ENCODE assay signal across 14 cellular contexts in genomic region chr1:165843304-165843703, GRCh38. TPM values are rescaled to one million over a fixed set of nuclear protein-coding genes. Genes with fewer than 3 reads are reported as not detected.
DNase-seq lines count a peak whose midpoint lies in the region; ATAC-seq and TF ChIP-seq lines count a peak whose summit lies in the region.
"Had no signal": no experiment of that assay in that cellular context is flagged by ENCODE, and none has a peak within 500 bp of the region (broad histone marks: within the 10 kb centered on the region; RNA-seq: fewer than 3 reads in every experiment).

No MANE protein-coding gene starts in this region.

- TF ChIP-seq EP300 in transverse colon (IDR thresholded peaks at IDR 0.05; ENCODE audit: low read depth), result no peak

- H3K27ac Mint-ChIP-seq in central memory CD8-positive, alpha-beta T cell (ENCODE audit: low read depth), result peak overlapping the region; percentile 74
- peak overlapping the region; percentile 24 for H3K27ac Mint-ChIP-seq in nephron progenitor cell
- H3K27ac Mint-ChIP-seq: activated CD4-positive, alpha-beta T cell treated with anti-CD3 and anti-CD28 coated beads for 36 hours; activated naive CD8-positive, alpha-beta T cell treated with anti-CD3 and anti-CD28 coated beads for 36 hours; CD8-positive, alpha-beta T cell had no signal

- in situ Hi-C loops in transverse colon (cut with MboI; ENCODE audit: low pct_ligation_motif_present in 1 of 4, low pct_unique_long_range_greater_than_20kb in 1 of 4, low sequenced_read_pairs in 3 of 4), result no loop called here

- no peak overlapping the region for H3K27ac ChIP-seq in transverse colon
- H3K27ac ChIP-seq: thoracic aorta had no signal

- peak; percentile 61 for DNase-seq in ELR (ENCODE audit: low read depth)
- DNase-seq in MV-4-11 (lab: John Stamatoyannopoulos, UW), result peak; percentile 36
- no peak for DNase-seq in central memory CD8-positive, alpha-beta T cell (ENCODE audit: low spot score in 2 of 2)
- DNase-seq in nephron progenitor cell, result no peak
- no peak for DNase-seq in transverse colon
- DNase-seq in midbrain (lab: John Stamatoyannopoulos, UW), result no peak
- DNase-seq in omental fat pad (ENCODE audit: low spot score), result no peak
- DNase-seq: activated naive CD8-positive, alpha-beta T cell treated with anti-CD3 and anti-CD28 coated beads for 36 hours; activated T-cell treated with anti-CD3 and anti-CD28 coated beads for 4 hours; CD8-positive, alpha-beta T cell; central memory CD4-positive, alpha-beta T cell; NCI-H524 treated with DMSO at 0.1 percent for 48 hours had no signal

- peaks cover 25% of the 10 kb centered on the region for H3K4me1 Mint-ChIP-seq in central memory CD8-positive, alpha-beta T cell
- H3K4me1 Mint-ChIP-seq in nephron progenitor cell, result peaks cover 54% of the 10 kb centered on the region

- 59% methylated on average over 1 of the region's 1 CpG; no CpG with 5 or more reads in 1 of the 2 donors for WGBS in transverse colon (ENCODE audit: low coverage in 1 of 2), 2 donors

- TF ChIP-seq CTCF in nephron progenitor cell (IDR thresholded peaks at IDR 0.05), result no peak
- TF ChIP-seq CTCF in transverse colon (IDR thresholded peaks at IDR 0.05), result no peak
- no peak for TF ChIP-seq CTCF in omental fat pad (IDR thresholded peaks at IDR 0.05)

- no peak overlapping the region for H3K4me3 Mint-ChIP-seq in central memory CD8-positive, alpha-beta T cell
- no peak overlapping the region for H3K4me3 Mint-ChIP-seq in nephron progenitor cell
- H3K4me3 Mint-ChIP-seq: activated CD4-positive, alpha-beta T cell treated with anti-CD3 and anti-CD28 coated beads for 36 hours; CD8-positive, alpha-beta T cell had no signal

- ATAC-seq in central memory CD8-positive, alpha-beta T cell (replicated peaks; ENCODE audit: extremely low read depth, poor library complexity, severe bottlenecking), result no peak
- no peak for ATAC-seq in omental fat pad (ENCODE audit: low FRiP score)

- H3K27me3 ChIP-seq in transverse colon, result no peaks in the 10 kb centered on the region

- TF ChIP-seq POLR2A in transverse colon (IDR thresholded peaks at IDR 0.05), result no peak

- H3K4me3 ChIP-seq in transverse colon, result no peak overlapping the region
- H3K4me3 ChIP-seq: thoracic aorta had no signal

- intact Hi-C loops in transverse colon (cut with DNase I; ENCODE audit: low total_unique reads), result no loop called here

- H3K36me3 ChIP-seq in transverse colon, result no peaks in the 10 kb centered on the region
- H3K36me3 ChIP-seq: thoracic aorta had no signal

- peaks cover 0 to 17% (median 6%) of the 10 kb centered on the region in 4 donors for H3K4me1 ChIP-seq in transverse colon

- H3K27me3 Mint-ChIP-seq in central memory CD8-positive, alpha-beta T cell, result no peaks in the 10 kb centered on the region
- H3K27me3 Mint-ChIP-seq in nephron progenitor cell (ENCODE audit: low read depth, poor library complexity), result no peaks in the 10 kb centered on the region
- H3K27me3 Mint-ChIP-seq: activated CD4-positive, alpha-beta T cell treated with anti-CD3 and anti-CD28 coated beads for 36 hours; activated naive CD8-positive, alpha-beta T cell treated with anti-CD3 and anti-CD28 coated beads for 36 hours had no signal

- H3K9me3 Mint-ChIP-seq in central memory CD8-positive, alpha-beta T cell, result no peaks in the 10 kb centered on the region
- H3K9me3 Mint-ChIP-seq in nephron progenitor cell, result peaks cover 9% of the 10 kb centered on the region
- H3K9me3 Mint-ChIP-seq: activated naive CD8-positive, alpha-beta T cell treated with anti-CD3 and anti-CD28 coated beads for 36 hours; CD8-positive, alpha-beta T cell had no signal

- no peaks in the 10 kb centered on the region for H3K9me3 ChIP-seq in transverse colon
- H3K9me3 ChIP-seq: thoracic aorta had no signal

- H3K36me3 Mint-ChIP-seq in central memory CD8-positive, alpha-beta T cell (ENCODE audit: insufficient read depth), result peaks cover 2% of the 10 kb centered on the region
- H3K36me3 Mint-ChIP-seq in nephron progenitor cell (ENCODE audit: low read depth), result peaks cover 25% of the 10 kb centered on the region
- H3K36me3 Mint-ChIP-seq: CD8-positive, alpha-beta T cell had no signal

RNA-seq across cellular contexts. Expression of gene UCK2, which starts 15.9 kb away (rescaled TPM):
- 10 to 100 TPM; 18.9 to 96.5 (median 69.7) TPM for total RNA-seq in transverse colon
- total RNA-seq in omental fat pad, result 10 to 100 TPM; 19.3 to 93.9 (median 22.3) TPM

Comparison
In these comparisons a context has a peak if more than half of its experiments do, and no peak if none do; other contexts are left out.
1. DNase-seq: peak in ELR (single experiment) and MV-4-11 (single experiment); none in central memory CD8-positive, alpha-beta T cell (0 of 2), nephron progenitor cell (single experiment), transverse colon (single experiment), midbrain (single experiment) and omental fat pad (single experiment).